ENCODE assay signal across 8 cellular contexts in genomic region chrX:39688219-39688575, GRCh38.
DNase-seq lines count a peak whose midpoint lies in the region; ATAC-seq and TF ChIP-seq lines count a peak whose summit lies in the region.

No MANE protein-coding gene starts in this region.

- POLR2A ChIA-PET in RWPE1 (lab: Yijun Ruan, JAX; ENCODE audit: low non-redundant PET), result no interaction called here

- no peaks in the 10 kb centered on the region for H4K20me1 ChIP-seq in GM23248 (ENCODE audit: insufficient read depth)

- TF ChIP-seq CTCF in RWPE1 (conservative IDR thresholded peaks at IDR 0.05; ENCODE audit: low read depth) (no peak), foreskin fibroblast (IDR thresholded peaks at IDR 0.05; ENCODE audit: low read depth, low read length) (no peak), GM20000 (IDR thresholded peaks at IDR 0.05; ENCODE audit: extremely low read depth, missing control alignments) (no peak)

- H3K4me3 ChIP-seq in GM23248 (peak overlapping the region; percentile 57; the same call in 1 of the 2 replicates), foreskin fibroblast (ENCODE audit: low read depth in 1 of 2, low read length in 2 of 2) (peak overlapping the region; percentile 38 to 39), skeletal muscle tissue (ENCODE audit: low read length in 3 of 3) (peak overlapping the region; percentile 38 to 61 (median 54))

- H3K27me3 ChIP-seq in GM23248 (replicated peaks; ENCODE audit: insufficient read depth) (no peaks in the 10 kb centered on the region), skeletal muscle tissue (ENCODE audit: control insufficient read depth in 3 of 3, insufficient read depth in 3 of 3, low read length in 3 of 3) (peaks cover 0 to 8% (median 0%) of the 10 kb centered on the region in 3 donors)

- in situ Hi-C loops in GM23248 (cut with MboI), result no loop called here

- H3K9ac ChIP-seq in GM23248 (peak overlapping the region; percentile 40), skeletal muscle tissue (ENCODE audit: low read depth in 1 of 3, low read length in 3 of 3) (peak overlapping the region in 1 of 3 donors; percentile 73)

- no peak for ATAC-seq in HG03135 (IDR thresholded peaks at IDR 0.05; ENCODE audit: unreplicated experiment)

- H3K4me2 ChIP-seq in GM23248 (ENCODE audit: unreplicated experiment), result peak overlapping the region; percentile 68

- DNase-seq in GM23248, result no peak
- DNase-seq in RWPE1 (ENCODE audit: low spot score), result no peak
- DNase-seq in foreskin fibroblast, result no peak
- DNase-seq in retina, result no peak
- DNase-seq in stimulated activated naive CD4-positive, alpha-beta T cell (lab: John Stamatoyannopoulos, UW), result no peak
- no peak for DNase-seq in GM20000 (ENCODE audit: low spot score)

- H3K9me2 ChIP-seq in GM23248 (ENCODE audit: insufficient read depth), result no peaks in the 10 kb centered on the region

- H3K4me1 ChIP-seq in GM23248 (ENCODE audit: insufficient read depth) (no peaks in the 10 kb centered on the region), skeletal muscle tissue (ENCODE audit: control insufficient read depth in 3 of 3, insufficient read depth in 3 of 3, low read length in 3 of 3) (peaks cover 4 to 12% (median 10%) of the 10 kb centered on the region in 3 donors)

- CTCF ChIA-PET in RWPE1 (lab: Yijun Ruan, JAX), result interaction anchor here (1.2 kb wide), 1 partner anchor 17 kb away, joined by 3 read pairs; no protein-coding TSS in a partner anchor

- no peaks in the 10 kb centered on the region for H3K79me2 ChIP-seq in GM23248 (ENCODE audit: insufficient read depth)

- no peaks in the 10 kb centered on the region for H3F3A ChIP-seq in GM23248 (ENCODE audit: insufficient read depth)

- 52 to 60% methylated on average over 9 of the region's 9 CpGs for WGBS in GM23248 (ENCODE audit: low coverage in 1 of 2, low lambda C conversion rate in 2 of 2, missing lambda C conversion rate in 2 of 2), 2 experiments

- H2AFZ ChIP-seq in GM23248, result peak overlapping the region; percentile 60

- H3K9me3 ChIP-seq in GM23248 (ENCODE audit: low read depth) (no peaks in the 10 kb centered on the region), skeletal muscle tissue (ENCODE audit: control insufficient read depth in 3 of 3, low read length in 3 of 3) (peaks cover 0 to 4% (median 0%) of the 10 kb centered on the region in 3 donors)

- H3K36me3 ChIP-seq in GM23248 (ENCODE audit: low read depth), result no peaks in the 10 kb centered on the region
- H3K36me3 ChIP-seq in skeletal muscle tissue (ENCODE audit: control insufficient read depth in 3 of 3, insufficient read depth in 3 of 3, low read length in 3 of 3), result no peaks in the 10 kb centered on the region

- H3K27ac ChIP-seq in GM23248, result no peak overlapping the region
- H3K27ac ChIP-seq in RWPE1, result peak overlapping the region; percentile 16
- H3K27ac ChIP-seq in skeletal muscle tissue (ENCODE audit: low read depth, low read length), result no peak overlapping the region
